Comparison of ENCODE assay signal across 8 cellular contexts in genomic region chr11:49995559-49995958, GRCh38. TPM values are rescaled to one million over a fixed set of nuclear protein-coding genes. Genes with fewer than 3 reads are reported as not detected.
A peak's percentile ranks its signal among the peaks of the same experiment; 100 is the strongest.
DNase-seq lines count a peak whose midpoint lies in the region; ATAC-seq and TF ChIP-seq lines count a peak whose summit lies in the region.

No MANE protein-coding gene starts in this region.

- no peaks in the 10 kb centered on the region for H3K4me1 ChIP-seq in upper lobe of left lung

- TF ChIP-seq CTCF in C4-2B (conservative IDR thresholded peaks at IDR 0.05) (peak; percentile 71), GM13976 (IDR thresholded peaks at IDR 0.05; ENCODE audit: borderline replicate concordance, control extremely low read depth, extremely low read depth, insufficient read depth, missing control alignments) (peak; percentile 43), WERI-Rb-1 (IDR thresholded peaks at IDR 0.05; ENCODE audit: low read depth, low read length) (peak; percentile 68), upper lobe of left lung (IDR thresholded peaks at IDR 0.05) (peak in 4 of 6 experiments; percentile 23 to 60 (median 42))

- H3K27me3 ChIP-seq in WERI-Rb-1 (ENCODE audit: insufficient read depth, low read depth, severe bottlenecking): no peaks in the 10 kb centered on the region
- H3K27me3 ChIP-seq in upper lobe of left lung: no peaks in the 10 kb centered on the region

- H3K4me3 ChIP-seq in WERI-Rb-1 (ENCODE audit: low read depth, low read length) (no peak overlapping the region), upper lobe of left lung (no peak overlapping the region)

- no peak for TF ChIP-seq EP300 in upper lobe of left lung (IDR thresholded peaks at IDR 0.05)

- no peak for TF ChIP-seq POLR2A in upper lobe of left lung (IDR thresholded peaks at IDR 0.05)

- no peak overlapping the region for H3K27ac ChIP-seq in C4-2B
- H3K27ac ChIP-seq in WERI-Rb-1: no peak overlapping the region
- H3K27ac ChIP-seq in upper lobe of left lung: no peak overlapping the region

- H3K36me3 ChIP-seq in WERI-Rb-1 (no peaks in the 10 kb centered on the region), upper lobe of left lung (no peaks in the 10 kb centered on the region)

- WGBS in upper lobe of left lung, 2 donors: 43 to 49% methylated on average over 6 of the region's 6 CpGs

- H3K9me3 ChIP-seq in WERI-Rb-1 (ENCODE audit: severe bottlenecking) (no peaks in the 10 kb centered on the region), upper lobe of left lung (peaks cover 0 to 6% (median 3%) of the 10 kb centered on the region in 4 donors)

- in situ Hi-C loops in GM13976 (cut with MboI; ENCODE audit: low sequenced_read_pairs, unreplicated experiment): no loop called here

- ATAC-seq in upper lobe of left lung (ENCODE audit: low FRiP score in 2 of 2): no peak
- ATAC-seq in HG03378 (IDR thresholded peaks at IDR 0.05; ENCODE audit: unreplicated experiment): no peak

- DNase-seq in GM13976 (ENCODE audit: low spot score): no peak
- DNase-seq in NCI-H2029 (lab: John Stamatoyannopoulos, UW): peak; percentile 87
- peak; percentile 63 for DNase-seq in WERI-Rb-1
- DNase-seq in iPS-NIHi11 (ENCODE audit: low spot score): peak; percentile 4
- DNase-seq in upper lobe of left lung: peak in 1 of 2 donors; percentile 47
- no peak for DNase-seq in cortex of kidney (lab: John Stamatoyannopoulos, UW)

RNA-seq across cellular contexts. Expression of gene OR4C12, which starts 13.2 kb away (rescaled TPM):
- not detected for total RNA-seq in upper lobe of left lung

RNA-seq across cellular contexts. Expression of gene OR4C45, which starts 37.1 kb away (rescaled TPM):
- not detected for total RNA-seq in upper lobe of left lung

RNA-seq across cellular contexts. Expression of gene OR4C13, which starts 43.4 kb away (rescaled TPM):
- not detected for total RNA-seq in upper lobe of left lung

Comparison
In these comparisons a context has a peak if more than half of its experiments do, and no peak if none do; other contexts are left out.
1. DNase-seq: peak in NCI-H2029 (single experiment), WERI-Rb-1 (single experiment) and iPS-NIHi11 (single experiment); none in GM13976 (single experiment) and cortex of kidney (single experiment).
2. Peak in every context shown above with its lines, with median percentiles within 50 percentile points of each other: CTCF ChIP-seq.